24 cellular contexts compared by ENCODE assay signal in genomic region chr7:96598421-96598820, GRCh38.
DNase-seq lines count a peak whose midpoint lies in the region; ATAC-seq and TF ChIP-seq lines count a peak whose summit lies in the region.
"Had no signal": no experiment of that assay in that cellular context is flagged by ENCODE, and none has a peak within 500 bp of the region (broad histone marks: within the 10 kb centered on the region; RNA-seq: fewer than 3 reads in every experiment).

No MANE protein-coding gene starts in this region.

- TF ChIP-seq CTCF in endodermal cell (conservative IDR thresholded peaks at IDR 0.05) = no peak

- WGBS in endodermal cell (ENCODE audit: insufficient coverage in 1 of 2, insufficient read length in 1 of 2), 2 experiments = 86% methylated on average over 1 of the region's 1 CpG; no CpG with 5 or more reads in 1 of the 2 experiments

- H3K9me3 Mint-ChIP-seq in endodermal cell = no peaks in the 10 kb centered on the region
- H3K9me3 Mint-ChIP-seq: CD4-positive, alpha-beta T cell; T-helper 2 cell treated with Interferon-gamma antibody and Interleukin-4, amounts not matched to agents 5 μg/mL and 100 μg/mL, for 36 hours had no signal

- DNase-seq in NCI-H1417 (lab: John Stamatoyannopoulos, UW) (peak in 2 of 3 experiments; percentile 19 to 63), NCI-H1417 treated with DMSO at 0.1 percent for 48 hours (lab: John Stamatoyannopoulos, UW) (no peak), NCI-H1105 treated with DMSO at 0.1 percent for 48 hours (lab: John Stamatoyannopoulos, UW) (peak; percentile 24), NCI-H524 (lab: John Stamatoyannopoulos, UW) (peak; percentile 49 to 84), endodermal cell (no peak), A172 (ENCODE audit: low spot score) (no peak), ecto neural progenitor cell (ENCODE audit: low spot score) (no peak)
- DNase-seq: CD4-positive, alpha-beta T cell; DMS79; GF-D8; Kasumi-1; MV-4-11; NCI-H1436 treated with DMSO at 0.1 percent for 48 hours; NCI-H2029; NCI-H774; SHP77; T-helper 1 cell had no signal

- H3K9me3 ChIP-seq in endodermal cell (ENCODE audit: control insufficient read depth, low read length) = no peaks in the 10 kb centered on the region
- H3K9me3 ChIP-seq: BLaER1 had no signal

- H3K9ac ChIP-seq in endodermal cell (ENCODE audit: extremely low read depth, low read length, poor library complexity, severe bottlenecking) = no peak overlapping the region
- H3K9ac ChIP-seq: BLaER1 had no signal

- H3K27me3 ChIP-seq in endodermal cell (ENCODE audit: control insufficient read depth, insufficient read depth, low read length, poor library complexity, severe bottlenecking) = no peaks in the 10 kb centered on the region
- H3K27me3 ChIP-seq: BLaER1 had no signal

- H3K4me3 ChIP-seq in endodermal cell (ENCODE audit: low read length) = peak overlapping the region; percentile 59
- H3K4me3 ChIP-seq: BLaER1, K562 had no signal

- H3K27me3 Mint-ChIP-seq in endodermal cell (ENCODE audit: insufficient read depth) = peaks cover 2% of the 10 kb centered on the region

- peak overlapping the region; percentile 13 for H3K4me3 Mint-ChIP-seq in endodermal cell
- H3K4me3 Mint-ChIP-seq: CD4-positive, alpha-beta T cell; T-helper 2 cell treated with Interferon-gamma antibody and Interleukin-4, amounts not matched to agents 5 μg/mL and 100 μg/mL, for 36 hours had no signal

- ATAC-seq in HG02884 (IDR thresholded peaks at IDR 0.05; ENCODE audit: unreplicated experiment) = no peak
- ATAC-seq: HCT116, K562, Panc1 had no signal

- peaks cover 38% of the 10 kb centered on the region for H3K4me1 Mint-ChIP-seq in endodermal cell

- no peak overlapping the region for H3K27ac Mint-ChIP-seq in endodermal cell
- H3K27ac Mint-ChIP-seq: CD4-positive, alpha-beta T cell; T-helper 2 cell treated with Interferon-gamma antibody and Interleukin-4, amounts not matched to agents 5 μg/mL and 100 μg/mL, for 36 hours had no signal

- no peak overlapping the region for H3K27ac ChIP-seq in endodermal cell (ENCODE audit: low read depth, low read length)
- H3K27ac ChIP-seq: BLaER1, RWPE1 had no signal

- peaks cover 16% of the 10 kb centered on the region for H3K4me1 ChIP-seq in endodermal cell (ENCODE audit: control insufficient read depth, insufficient read depth, low read length)
- H3K4me1 ChIP-seq: BLaER1 had no signal

- no peaks in the 10 kb centered on the region for H3K36me3 ChIP-seq in endodermal cell (ENCODE audit: control insufficient read depth, insufficient read depth, low read length)
- H3K36me3 ChIP-seq: BLaER1 had no signal

- H3K36me3 Mint-ChIP-seq in endodermal cell (ENCODE audit: low read depth) = no peaks in the 10 kb centered on the region

Comparison
In these comparisons a context has a peak if more than half of its experiments do, and no peak if none do; other contexts are left out.
1. DNase-seq: peak in NCI-H1417 (2 of 3), NCI-H1105 treated with DMSO at 0.1 percent for 48 hours (single experiment) and NCI-H524 (2 of 2); none in NCI-H1417 treated with DMSO at 0.1 percent for 48 hours (single experiment), endodermal cell (single experiment), A172 (single experiment) and ecto neural progenitor cell (single experiment).